Comparison of ENCODE assay signal across 11 cellular contexts in genomic region chr7:2729043-2729892, GRCh38. TPM values are rescaled to one million over a fixed set of nuclear protein-coding genes. Genes with fewer than 3 reads are reported as not detected.
DNase-seq lines count a peak whose midpoint lies in the region; ATAC-seq and TF ChIP-seq lines count a peak whose summit lies in the region.
"Had no signal": no experiment of that assay in that cellular context is flagged by ENCODE, and none has a peak within 500 bp of the region (broad histone marks: within the 10 kb centered on the region; RNA-seq: fewer than 3 reads in every experiment).

No MANE protein-coding gene starts in this region.

- TF ChIP-seq CTCF in activated CD8-positive, alpha-beta T cell treated with anti-CD3 and anti-CD28 coated beads for 36 hours (IDR thresholded peaks at IDR 0.05) = no peak
- TF ChIP-seq CTCF in heart left ventricle (IDR thresholded peaks at IDR 0.05) (no peak), omental fat pad (IDR thresholded peaks at IDR 0.05) (no peak)

- intact Hi-C loops in activated CD8-positive, alpha-beta T cell treated with anti-CD3 and anti-CD28 coated beads for 36 hours (cut with micrococcal nuclease) = no loop called here
- intact Hi-C loops in heart left ventricle (cut with DNase I) = no loop called here

- no peaks in the 10 kb centered on the region for H3K27me3 Mint-ChIP-seq in activated CD8-positive, alpha-beta T cell treated with anti-CD3 and anti-CD28 coated beads for 36 hours
- no peaks in the 10 kb centered on the region for H3K27me3 Mint-ChIP-seq in activated CD8-positive, alpha-beta T cell treated with anti-CD3 and anti-CD28 coated beads, Interleukin-2, amount 10 ng/mL, durations not matched to agents 7 days and 5 days (ENCODE audit: low read depth)

- peaks cover 30% of the 10 kb centered on the region for H3K4me1 Mint-ChIP-seq in activated CD8-positive, alpha-beta T cell treated with anti-CD3 and anti-CD28 coated beads for 36 hours (ENCODE audit: low read depth)
- peaks cover 21% of the 10 kb centered on the region for H3K4me1 Mint-ChIP-seq in activated CD8-positive, alpha-beta T cell treated with anti-CD3 and anti-CD28 coated beads, Interleukin-2, amount 10 ng/mL, durations not matched to agents 7 days and 5 days (ENCODE audit: low read depth)

- WGBS in heart left ventricle, 4 donors = 77 to 90% (median 82%) methylated on average over 35 to 37 of the region's 37 CpGs
- WGBS in urinary bladder = 51% methylated on average over 37 of the region's 37 CpGs

- no peak overlapping the region for H3K27ac Mint-ChIP-seq in activated CD8-positive, alpha-beta T cell treated with anti-CD3 and anti-CD28 coated beads for 36 hours
- H3K27ac Mint-ChIP-seq in activated CD8-positive, alpha-beta T cell treated with anti-CD3 and anti-CD28 coated beads, Interleukin-2, amount 10 ng/mL, durations not matched to agents 7 days and 5 days = no peak overlapping the region

- peak; percentile 0 for DNase-seq in activated CD8-positive, alpha-beta T cell treated with anti-CD3 and anti-CD28 coated beads for 36 hours
- no peak for DNase-seq in activated CD8-positive, alpha-beta T cell treated with anti-CD3 and anti-CD28 coated beads, Interleukin-2, amount 10 ng/mL, durations not matched to agents 7 days and 5 days
- DNase-seq in heart left ventricle (peak in 3 of 5 donors; percentile 25 to 60 (median 39)), omental fat pad (ENCODE audit: low spot score) (no peak), DMS153 treated with DMSO at 0.1 percent for 48 hours (lab: John Stamatoyannopoulos, UW; ENCODE audit: unreplicated experiment) (no peak), amniotic stem cell (lab: John Stamatoyannopoulos, UW) (no peak)
- DNase-seq: NCI-H2227 treated with DMSO at 0.1 percent for 48 hours had no signal

- peaks cover 0 to 48% (median 15%) of the 10 kb centered on the region in 12 donors for H3K4me1 ChIP-seq in heart left ventricle
- no peaks in the 10 kb centered on the region for H3K4me1 ChIP-seq in urinary bladder (ENCODE audit: insufficient read depth)

- POLR2A ChIA-PET in activated CD8-positive, alpha-beta T cell treated with anti-CD3 and anti-CD28 coated beads for 36 hours (lab: Charles Lee) = no interaction called here
- POLR2A ChIA-PET in activated CD8-positive, alpha-beta T cell treated with anti-CD3 and anti-CD28 coated beads, Interleukin-2, amount 10 ng/mL, durations not matched to agents 7 days and 5 days (lab: Charles Lee) = interaction anchor here (0.6 kb wide), 1 partner anchor 41 kb away, joined by 3 read pairs; no protein-coding TSS in a partner anchor

- H3K4me3 Mint-ChIP-seq in activated CD8-positive, alpha-beta T cell treated with anti-CD3 and anti-CD28 coated beads for 36 hours = no peak overlapping the region
- no peak overlapping the region for H3K4me3 Mint-ChIP-seq in activated CD8-positive, alpha-beta T cell treated with anti-CD3 and anti-CD28 coated beads, Interleukin-2, amount 10 ng/mL, durations not matched to agents 7 days and 5 days

- ATAC-seq in activated CD8-positive, alpha-beta T cell treated with anti-CD3 and anti-CD28 coated beads for 36 hours = no peak
- ATAC-seq in activated CD8-positive, alpha-beta T cell treated with anti-CD3 and anti-CD28 coated beads, Interleukin-2, amount 10 ng/mL, durations not matched to agents 7 days and 5 days = no peak
- ATAC-seq in heart left ventricle = no peak
- ATAC-seq in omental fat pad (ENCODE audit: low FRiP score) = peak; percentile 30
- ATAC-seq in esophagus mucosa = no peak

- peaks cover 16% of the 10 kb centered on the region for H3K36me3 Mint-ChIP-seq in activated CD8-positive, alpha-beta T cell treated with anti-CD3 and anti-CD28 coated beads for 36 hours (ENCODE audit: low read depth)
- peaks cover 8% of the 10 kb centered on the region for H3K36me3 Mint-ChIP-seq in activated CD8-positive, alpha-beta T cell treated with anti-CD3 and anti-CD28 coated beads, Interleukin-2, amount 10 ng/mL, durations not matched to agents 7 days and 5 days (ENCODE audit: low read depth)

- TF ChIP-seq POLR2A in heart left ventricle (IDR thresholded peaks at IDR 0.05) = no peak

- H3K9me3 ChIP-seq in heart left ventricle = peaks cover 0 to 10% (median 0%) of the 10 kb centered on the region in 12 donors

- peak overlapping the region in 5 of 12 donors; percentile 10 to 79 (median 64) for H3K27ac ChIP-seq in heart left ventricle
- H3K27ac ChIP-seq in urinary bladder (ENCODE audit: low read depth) = peak overlapping the region; percentile 44

- CTCF ChIA-PET in activated CD8-positive, alpha-beta T cell treated with anti-CD3 and anti-CD28 coated beads for 36 hours (lab: Charles Lee) = interaction anchor here (1.5 kb wide), 1 partner anchor 11 kb away, joined by 3 read pairs; no protein-coding TSS in a partner anchor
- CTCF ChIA-PET in activated CD8-positive, alpha-beta T cell treated with anti-CD3 and anti-CD28 coated beads, Interleukin-2, amount 10 ng/mL, durations not matched to agents 7 days and 5 days (lab: Charles Lee) = interaction anchor here (1.2 to 1.3 kb wide), 2 partner anchors 10 to 18 kb away, joined by 3 to 4 read pairs; no protein-coding TSS in a partner anchor

- H3K36me3 ChIP-seq in heart left ventricle (peaks cover 0 to 61% (median 32%) of the 10 kb centered on the region in 9 donors), urinary bladder (ENCODE audit: insufficient read depth) (no peaks in the 10 kb centered on the region)

- H3K9me3 Mint-ChIP-seq in activated CD8-positive, alpha-beta T cell treated with anti-CD3 and anti-CD28 coated beads for 36 hours = no peaks in the 10 kb centered on the region
- H3K9me3 Mint-ChIP-seq in activated CD8-positive, alpha-beta T cell treated with anti-CD3 and anti-CD28 coated beads, Interleukin-2, amount 10 ng/mL, durations not matched to agents 7 days and 5 days (ENCODE audit: insufficient read depth) = no peaks in the 10 kb centered on the region

- H3K27me3 ChIP-seq in heart left ventricle = no peaks in the 10 kb centered on the region

- peak overlapping the region in 1 of 12 donors; percentile 12 for H3K4me3 ChIP-seq in heart left ventricle
- no peak overlapping the region for H3K4me3 ChIP-seq in urinary bladder (ENCODE audit: low read depth, low read length)
- H3K4me3 ChIP-seq: skin epidermis had no signal

RNA-seq across cellular contexts. Expression of gene AMZ1, which starts 41.3 kb away (rescaled TPM):
- total RNA-seq in activated CD8-positive, alpha-beta T cell treated with anti-CD3 and anti-CD28 coated beads for 36 hours = under 1 TPM; 0.11 to 0.14 TPM
- not detected for total RNA-seq in activated CD8-positive, alpha-beta T cell treated with anti-CD3 and anti-CD28 coated beads, Interleukin-2, amount 10 ng/mL, durations not matched to agents 7 days and 5 days
- total RNA-seq in heart left ventricle (under 1 TPM in 3 of 9 donors, not detected in 6; 0.05 to 0.48 (median 0.10) TPM), omental fat pad (1 to 10 TPM in 1 of 4 donors, under 1 TPM in 1, not detected in 2; 0.19 to 1.1 TPM), urinary bladder (0.11 TPM), esophagus mucosa (0.12 TPM)
- polyA plus RNA-seq in heart left ventricle (under 1 TPM; 0.01 to 0.04 TPM), urinary bladder (0.22 TPM)
- total RNA-seq: HT-29 had no signal

Comparison
In these comparisons a context has a peak if more than half of its experiments do, and no peak if none do; other contexts are left out.
1. DNase-seq: peak in activated CD8-positive, alpha-beta T cell treated with anti-CD3 and anti-CD28 coated beads for 36 hours (single experiment) and heart left ventricle (3 of 5); none in activated CD8-positive, alpha-beta T cell treated with anti-CD3 and anti-CD28 coated beads, Interleukin-2, amount 10 ng/mL, durations not matched to agents 7 days and 5 days (single experiment), omental fat pad (single experiment), DMS153 treated with DMSO at 0.1 percent for 48 hours (single experiment) and amniotic stem cell (single experiment).